In genomic region chr7:125966278-125967048, GRCh38 we compare ENCODE assay signal across 1 cellular context.
TF ChIP-seq lines count a peak whose summit lies in the region.

No MANE protein-coding gene starts in this region.

TF ChIP-seq in H1, 55 proteins besides CTCF, POLR2A, EP300 and RAD21 (continued from another document):
- TF ChIP-seq JUND (IDR thresholded peaks at IDR 0.05; ENCODE audit: low read length) (no peak), YY1 (IDR thresholded peaks at IDR 0.05; ENCODE audit: low read depth, low read length) (no peak), HDAC2 (IDR thresholded peaks at IDR 0.05; ENCODE audit: borderline replicate concordance in 1 of 2, low read depth in 2 of 2, low read length in 2 of 2) (no peak), CBX5 (IDR thresholded peaks at IDR 0.05; ENCODE audit: low read depth, low read length) (no peak), NRF1 (IDR thresholded peaks at IDR 0.05; ENCODE audit: low read depth, low read length) (no peak), JUN (IDR thresholded peaks at IDR 0.05; ENCODE audit: low read depth, low read length) (no peak), ATF3 (IDR thresholded peaks at IDR 0.05; ENCODE audit: insufficient read depth, low read depth, low read length) (no peak), KDM4A (IDR thresholded peaks at IDR 0.05; ENCODE audit: low read depth, low read length, severe bottlenecking) (no peak), KDM5A (IDR thresholded peaks at IDR 0.05; ENCODE audit: low read length) (no peak), CEBPB (IDR thresholded peaks at IDR 0.05; ENCODE audit: low read depth, low read length) (no peak), SP4 (IDR thresholded peaks at IDR 0.05; ENCODE audit: low read length) (no peak), SRF (IDR thresholded peaks at IDR 0.05; ENCODE audit: low read depth, low read length) (no peak), NANOG (IDR thresholded peaks at IDR 0.05; ENCODE audit: insufficient read depth, low read depth, low read length, poor library complexity, severe bottlenecking) (no peak), EZH2 (IDR thresholded peaks at IDR 0.05; ENCODE audit: low read depth, low read length, severe bottlenecking) (no peak)
TF ChIP-seq in H1: peak in this region for 0.
